ENCODE assay signal across 20 cellular contexts in the genomic region with DNA sequence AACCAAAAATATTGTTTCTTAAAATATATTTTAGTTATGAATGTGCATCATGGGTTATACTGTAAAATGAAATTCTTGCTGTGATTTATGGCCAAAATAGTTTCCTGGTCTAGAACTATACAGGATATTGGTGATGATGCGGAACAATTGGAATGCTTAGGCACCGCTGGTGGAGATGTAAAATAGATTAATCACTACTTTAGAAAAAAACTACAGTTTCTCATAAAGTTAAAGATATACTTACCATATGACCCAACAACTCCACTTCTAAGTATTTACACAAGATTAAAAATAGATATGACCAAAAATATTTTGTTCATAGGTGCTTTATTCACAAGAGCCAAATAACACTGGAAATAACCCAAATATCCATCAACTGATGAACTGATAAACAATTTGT.
DNase-seq lines count a peak whose midpoint lies in the region; ATAC-seq, FAIRE-seq and TF ChIP-seq lines count a peak whose summit lies in the region.
"Had no signal": no experiment of that assay in that cellular context is flagged by ENCODE, and none has a peak within 500 bp of the region (broad histone marks: within the 10 kb centered on the region; RNA-seq: fewer than 3 reads in every experiment).

No MANE protein-coding gene starts in this region.

- H3K27me3 Mint-ChIP-seq in activated CD4-positive, alpha-beta memory T cell treated with anti-CD3 and anti-CD28 coated beads for 36 hours, result no peaks in the 10 kb centered on the region
- H3K27me3 Mint-ChIP-seq in effector memory CD8-positive, alpha-beta T cell, result no peaks in the 10 kb centered on the region
- H3K27me3 Mint-ChIP-seq: CD4-positive, alpha-beta memory T cell had no signal

- no peaks in the 10 kb centered on the region for H3K36me3 Mint-ChIP-seq in activated CD4-positive, alpha-beta memory T cell treated with anti-CD3 and anti-CD28 coated beads for 36 hours
- no peaks in the 10 kb centered on the region for H3K36me3 Mint-ChIP-seq in effector memory CD8-positive, alpha-beta T cell (ENCODE audit: insufficient read depth)
- H3K36me3 Mint-ChIP-seq: CD4-positive, alpha-beta memory T cell had no signal

- TF ChIP-seq CTCF in A673 (conservative IDR thresholded peaks at IDR 0.05; ENCODE audit: low read depth, low read length), result no peak

- no peaks in the 10 kb centered on the region for H3K36me3 ChIP-seq in A673 (ENCODE audit: insufficient read depth, low read length, poor library complexity, severe bottlenecking)

- POLR2A ChIA-PET in A673 (lab: Charles Lee; ENCODE audit: low non-redundant PET), result no interaction called here
- POLR2A ChIA-PET in activated CD4-positive, alpha-beta memory T cell treated with anti-CD3 and anti-CD28 coated beads for 36 hours (lab: Charles Lee), result no interaction called here

- ATAC-seq in HG02981 (IDR thresholded peaks at IDR 0.05; ENCODE audit: unreplicated experiment) (no peak), HG02884 (IDR thresholded peaks at IDR 0.05; ENCODE audit: unreplicated experiment) (no peak)
- ATAC-seq in effector memory CD8-positive, alpha-beta T cell (replicated peaks), result no peak
- ATAC-seq: HepG2 had no signal

- H3K4me3 Mint-ChIP-seq in activated CD4-positive, alpha-beta memory T cell treated with anti-CD3 and anti-CD28 coated beads for 36 hours, result no peak overlapping the region
- no peak overlapping the region for H3K4me3 Mint-ChIP-seq in effector memory CD8-positive, alpha-beta T cell
- H3K4me3 Mint-ChIP-seq: CD4-positive, alpha-beta memory T cell; H9 had no signal

- no TSS peak for BruUV-seq in A673 (replicated peaks; lab: Mats Ljungman, UMichigan)

- H3K9me3 Mint-ChIP-seq in activated CD4-positive, alpha-beta memory T cell treated with anti-CD3 and anti-CD28 coated beads for 36 hours, result no peaks in the 10 kb centered on the region
- H3K9me3 Mint-ChIP-seq in effector memory CD8-positive, alpha-beta T cell, result peaks cover 9 to 12% of the 10 kb centered on the region in 2 donors
- H3K9me3 Mint-ChIP-seq: H9 had no signal

- no peak overlapping the region for H3K27ac ChIP-seq in A673 (ENCODE audit: low read depth, low read length, poor library complexity, severe bottlenecking)
- H3K27ac ChIP-seq: 22Rv1, KMS-11 had no signal

- H3K4me3 ChIP-seq in A673 (ENCODE audit: low read depth, low read length, poor library complexity, severe bottlenecking), result no peak overlapping the region

- intact Hi-C loops in A673 (cut with micrococcal nuclease; ENCODE audit: unreplicated experiment), result no loop called here
- intact Hi-C loops in activated CD4-positive, alpha-beta memory T cell treated with anti-CD3 and anti-CD28 coated beads for 36 hours (cut with micrococcal nuclease), result no loop called here

- DNase-seq in A673 (ENCODE audit: low spot score) (peak; percentile 34), HTR-8/SVneo (ENCODE audit: insufficient read length, low spot score) (peak; percentile 0), astrocyte of the hippocampus (ENCODE audit: low read depth, low spot score) (peak; percentile 5), fibroblast of peridontal ligament (ENCODE audit: extremely low read depth) (peak; percentile 31)
- no peak for DNase-seq in activated CD4-positive, alpha-beta memory T cell treated with anti-CD3 and anti-CD28 coated beads for 36 hours
- DNase-seq in effector memory CD8-positive, alpha-beta T cell, result no peak
- DNase-seq: CD4-positive, alpha-beta memory T cell; DMS79; H9; NCI-H1092; NCI-H2227 treated with DMSO at 0.1 percent for 48 hours; NCI-H524; SIG-M5 had no signal

- H3K9me3 ChIP-seq in A673 (ENCODE audit: low read depth, low read length, poor library complexity, severe bottlenecking), result no peaks in the 10 kb centered on the region

- CTCF ChIA-PET in A673 (lab: Charles Lee), result no interaction called here
- CTCF ChIA-PET in activated CD4-positive, alpha-beta memory T cell treated with anti-CD3 and anti-CD28 coated beads for 36 hours (lab: Charles Lee), result no interaction called here

- no peak overlapping the region for H3K27ac Mint-ChIP-seq in activated CD4-positive, alpha-beta memory T cell treated with anti-CD3 and anti-CD28 coated beads for 36 hours
- H3K27ac Mint-ChIP-seq in effector memory CD8-positive, alpha-beta T cell, result no peak overlapping the region
- H3K27ac Mint-ChIP-seq: CD4-positive, alpha-beta memory T cell; H9 had no signal

- no peaks in the 10 kb centered on the region for H3K4me1 Mint-ChIP-seq in activated CD4-positive, alpha-beta memory T cell treated with anti-CD3 and anti-CD28 coated beads for 36 hours (ENCODE audit: low read depth)
- H3K4me1 Mint-ChIP-seq in effector memory CD8-positive, alpha-beta T cell (ENCODE audit: low read depth in 2 of 2), result no peaks in the 10 kb centered on the region
- H3K4me1 Mint-ChIP-seq: CD4-positive, alpha-beta memory T cell had no signal

- no peak for FAIRE-seq in HTR-8/SVneo (lab: Jason Lieb, UNC)
- FAIRE-seq: G401.6, HepG2, RCC 7860 had no signal

- H3K27me3 ChIP-seq in A673 (replicated peaks; ENCODE audit: insufficient read depth, low read depth, low read length, poor library complexity), result no peaks in the 10 kb centered on the region

- H3K4me1 ChIP-seq in A673 (ENCODE audit: insufficient read depth, low read length, poor library complexity, severe bottlenecking), result peaks cover 4% of the 10 kb centered on the region

Comparison
In these comparisons a context has a peak if more than half of its experiments do, and no peak if none do; other contexts are left out.
1. DNase-seq: peak in A673 (single experiment), HTR-8/SVneo (single experiment), astrocyte of the hippocampus (single experiment) and fibroblast of peridontal ligament (single experiment); none in activated CD4-positive, alpha-beta memory T cell treated with anti-CD3 and anti-CD28 coated beads for 36 hours (single experiment) and effector memory CD8-positive, alpha-beta T cell (0 of 3).